Comparison of ENCODE assay signal across 1 cellular context in genomic region chr9:69355232-69355631, GRCh38.
TF ChIP-seq lines count a peak whose summit lies in the region.

No MANE protein-coding gene starts in this region.

TF ChIP-seq in HepG2, 621 proteins besides CTCF, POLR2A, EP300 and RAD21 (continued from another document):
- TF ChIP-seq, protein P1, sequence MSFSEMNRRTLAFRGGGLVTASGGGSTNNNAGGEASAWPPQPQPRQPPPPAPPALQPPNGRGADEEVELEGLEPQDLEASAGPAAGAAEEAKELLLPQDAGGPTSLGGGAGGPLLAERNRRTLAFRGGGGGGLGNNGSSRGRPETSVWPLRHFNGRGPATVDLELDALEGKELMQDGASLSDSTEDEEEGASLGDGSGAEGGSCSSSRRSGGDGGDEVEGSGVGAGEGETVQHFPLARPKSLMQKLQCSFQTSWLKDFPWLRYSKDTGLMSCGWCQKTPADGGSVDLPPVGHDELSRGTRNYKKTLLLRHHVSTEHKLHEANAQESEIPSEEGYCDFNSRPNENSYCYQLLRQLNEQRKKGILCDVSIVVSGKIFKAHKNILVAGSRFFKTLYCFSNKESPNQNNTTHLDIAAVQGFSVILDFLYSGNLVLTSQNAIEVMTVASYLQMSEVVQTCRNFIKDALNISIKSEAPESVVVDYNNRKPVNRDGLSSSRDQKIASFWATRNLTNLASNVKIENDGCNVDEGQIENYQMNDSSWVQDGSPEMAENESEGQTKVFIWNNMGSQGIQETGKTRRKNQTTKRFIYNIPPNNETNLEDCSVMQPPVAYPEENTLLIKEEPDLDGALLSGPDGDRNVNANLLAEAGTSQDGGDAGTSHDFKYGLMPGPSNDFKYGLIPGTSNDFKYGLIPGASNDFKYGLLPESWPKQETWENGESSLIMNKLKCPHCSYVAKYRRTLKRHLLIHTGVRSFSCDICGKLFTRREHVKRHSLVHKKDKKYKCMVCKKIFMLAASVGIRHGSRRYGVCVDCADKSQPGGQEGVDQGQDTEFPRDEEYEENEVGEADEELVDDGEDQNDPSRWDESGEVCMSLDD (CRISPR knock-in tag; IDR thresholded peaks at IDR 0.05; ENCODE audit: borderline replicate concordance): no peak
